ENCODE assay signal across 10 cellular contexts in the genomic region with DNA sequence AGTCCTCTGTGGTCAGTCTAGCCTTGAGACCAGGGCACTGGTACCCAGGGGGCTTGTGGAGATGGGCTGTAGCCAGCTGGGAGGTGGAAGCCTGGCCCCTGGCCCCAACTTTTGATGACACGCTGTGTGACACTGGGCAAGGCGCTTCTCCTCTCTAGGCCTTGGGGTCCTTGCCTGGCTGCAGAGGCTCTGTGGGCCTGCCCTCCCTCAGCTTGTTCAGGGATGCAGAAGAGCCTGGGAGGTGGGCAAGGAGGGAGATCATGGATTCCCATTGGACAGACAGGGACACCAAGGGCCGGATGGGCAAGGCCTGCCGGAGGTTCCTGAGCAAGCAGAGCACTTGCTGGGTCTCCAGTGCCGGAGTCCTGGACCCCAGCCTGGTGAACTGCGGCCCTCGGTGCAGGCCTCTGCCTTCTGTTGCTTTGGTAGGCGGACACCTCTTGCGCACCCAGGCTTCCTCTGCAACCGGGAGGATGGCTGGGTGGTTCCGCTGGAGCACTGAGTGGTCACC. TPM values are rescaled to one million over a fixed set of nuclear protein-coding genes. Genes with fewer than 3 reads are reported as not detected.
A peak's percentile ranks its signal among the peaks of the same experiment; 100 is the strongest.
DNase-seq lines count a peak whose midpoint lies in the region; ATAC-seq lines count a peak whose summit lies in the region.
"Had no signal": no experiment of that assay in that cellular context is flagged by ENCODE, and none has a peak within 500 bp of the region (broad histone marks: within the 10 kb centered on the region; RNA-seq: fewer than 3 reads in every experiment).

No MANE protein-coding gene starts in this region.

- DNase-seq in T-helper 1 cell (no peak), memory B cell (ENCODE audit: low spot score in 2 of 2) (no peak), nucleus accumbens (lab: John Stamatoyannopoulos, UW) (no peak), NCI-H524 (lab: John Stamatoyannopoulos, UW) (no peak)
- no peak for DNase-seq in stimulated activated effector memory CD8-positive, alpha-beta T cell treated with anti-CD3 and anti-CD28 coated beads, Interleukin-12 subunit alpha, Interleukin-12 subunit beta, amount 100 ng/mL, for 72 hours (ENCODE audit: low spot score in 2 of 2)
- DNase-seq in effector CD8-positive, alpha-beta T cell (lab: John Stamatoyannopoulos, UW), result no peak

- H3K27me3 Mint-ChIP-seq in T-helper 1 cell treated with Interleukin-12 subunit alpha and Interleukin-12 subunit beta and Interleukin-4 antibody, amounts not matched to agents 30 μg/mL and 1 μg/mL, for 36 hours (ENCODE audit: low read depth), result no peaks in the 10 kb centered on the region
- no peaks in the 10 kb centered on the region for H3K27me3 Mint-ChIP-seq in activated T-helper 17 cell treated with anti-CD3 and anti-CD28 coated beads, Interleukin-2, amount 50 U/mL, for 72 hours
- no peaks in the 10 kb centered on the region for H3K27me3 Mint-ChIP-seq in memory B cell

- peaks cover 17% of the 10 kb centered on the region for H3K4me1 Mint-ChIP-seq in T-helper 1 cell treated with Interleukin-12 subunit alpha and Interleukin-12 subunit beta and Interleukin-4 antibody, amounts not matched to agents 30 μg/mL and 1 μg/mL, for 36 hours (ENCODE audit: low read depth)
- no peaks in the 10 kb centered on the region for H3K4me1 Mint-ChIP-seq in activated T-helper 17 cell treated with anti-CD3 and anti-CD28 coated beads, Interleukin-2, amount 50 U/mL, for 72 hours
- H3K4me1 Mint-ChIP-seq in memory B cell, result peaks cover 9% of the 10 kb centered on the region
- peaks cover 23% of the 10 kb centered on the region for H3K4me1 Mint-ChIP-seq in stimulated activated effector memory CD8-positive, alpha-beta T cell treated with anti-CD3 and anti-CD28 coated beads, Interleukin-12 subunit alpha, Interleukin-12 subunit beta, amount 100 ng/mL, for 72 hours

- H3K9me3 Mint-ChIP-seq in T-helper 1 cell treated with Interleukin-12 subunit alpha and Interleukin-12 subunit beta and Interleukin-4 antibody, amounts not matched to agents 30 μg/mL and 1 μg/mL, for 36 hours, result no peaks in the 10 kb centered on the region
- H3K9me3 Mint-ChIP-seq in activated T-helper 17 cell treated with anti-CD3 and anti-CD28 coated beads, Interleukin-2, amount 50 U/mL, for 72 hours, result no peaks in the 10 kb centered on the region
- H3K9me3 Mint-ChIP-seq in memory B cell, result no peaks in the 10 kb centered on the region
- no peaks in the 10 kb centered on the region for H3K9me3 Mint-ChIP-seq in stimulated activated effector memory CD8-positive, alpha-beta T cell treated with anti-CD3 and anti-CD28 coated beads, Interleukin-12 subunit alpha, Interleukin-12 subunit beta, amount 100 ng/mL, for 72 hours

- no peak overlapping the region for H3K4me3 Mint-ChIP-seq in T-helper 1 cell treated with Interleukin-12 subunit alpha and Interleukin-12 subunit beta and Interleukin-4 antibody, amounts not matched to agents 30 μg/mL and 1 μg/mL, for 36 hours
- H3K4me3 Mint-ChIP-seq in activated T-helper 17 cell treated with anti-CD3 and anti-CD28 coated beads, Interleukin-2, amount 50 U/mL, for 72 hours, result no peak overlapping the region
- H3K4me3 Mint-ChIP-seq in memory B cell, result peak overlapping the region; percentile 11
- H3K4me3 Mint-ChIP-seq in stimulated activated effector memory CD8-positive, alpha-beta T cell treated with anti-CD3 and anti-CD28 coated beads, Interleukin-12 subunit alpha, Interleukin-12 subunit beta, amount 100 ng/mL, for 72 hours, result peak overlapping the region; percentile 95

- peak overlapping the region; percentile 100 for H3K27ac Mint-ChIP-seq in T-helper 1 cell treated with Interleukin-12 subunit alpha and Interleukin-12 subunit beta and Interleukin-4 antibody, amounts not matched to agents 30 μg/mL and 1 μg/mL, for 36 hours
- peak overlapping the region; percentile 66 for H3K27ac Mint-ChIP-seq in activated T-helper 17 cell treated with anti-CD3 and anti-CD28 coated beads, Interleukin-2, amount 50 U/mL, for 72 hours
- no peak overlapping the region for H3K27ac Mint-ChIP-seq in memory B cell
- peak overlapping the region; percentile 99 for H3K27ac Mint-ChIP-seq in stimulated activated effector memory CD8-positive, alpha-beta T cell treated with anti-CD3 and anti-CD28 coated beads, Interleukin-12 subunit alpha, Interleukin-12 subunit beta, amount 100 ng/mL, for 72 hours

- ATAC-seq in activated T-helper 17 cell treated with anti-CD3 and anti-CD28 coated beads, Interleukin-2, amount 50 U/mL, for 72 hours (replicated peaks), result no peak
- ATAC-seq in memory B cell (ENCODE audit: low read depth), result no peak
- ATAC-seq in stimulated activated effector memory CD8-positive, alpha-beta T cell treated with anti-CD3 and anti-CD28 coated beads, Interleukin-12 subunit alpha, Interleukin-12 subunit beta, amount 100 ng/mL, for 72 hours, result no peak

- H3K36me3 Mint-ChIP-seq in T-helper 1 cell treated with Interleukin-12 subunit alpha and Interleukin-12 subunit beta and Interleukin-4 antibody, amounts not matched to agents 30 μg/mL and 1 μg/mL, for 36 hours (ENCODE audit: low read depth), result peaks cover 6% of the 10 kb centered on the region
- H3K36me3 Mint-ChIP-seq in activated T-helper 17 cell treated with anti-CD3 and anti-CD28 coated beads, Interleukin-2, amount 50 U/mL, for 72 hours (ENCODE audit: low read depth), result peaks cover 14% of the 10 kb centered on the region
- H3K36me3 Mint-ChIP-seq in memory B cell, result no peaks in the 10 kb centered on the region
- peaks cover 12% of the 10 kb centered on the region for H3K36me3 Mint-ChIP-seq in stimulated activated effector memory CD8-positive, alpha-beta T cell treated with anti-CD3 and anti-CD28 coated beads, Interleukin-12 subunit alpha, Interleukin-12 subunit beta, amount 100 ng/mL, for 72 hours

RNA-seq across cellular contexts. Expression of a gene that starts 1.3 kb away (rescaled TPM):
- 10 to 100 TPM; 14.6 to 43.0 TPM for total RNA-seq in activated T-helper 17 cell treated with anti-CD3 and anti-CD28 coated beads, Interleukin-2, amount 50 U/mL, for 72 hours

RNA-seq across cellular contexts. Expression of a gene that starts 6.2 kb away (rescaled TPM):
- total RNA-seq in activated T-helper 17 cell treated with anti-CD3 and anti-CD28 coated beads, Interleukin-2, amount 50 U/mL, for 72 hours, result 10 to 100 TPM; 20.9 to 23.1 TPM

RNA-seq across cellular contexts. Expression of a gene that starts 12.5 kb away (rescaled TPM):
- under 1 TPM in 1 of 2 donors, not detected in 1; 0.43 TPM for total RNA-seq in activated T-helper 17 cell treated with anti-CD3 and anti-CD28 coated beads, Interleukin-2, amount 50 U/mL, for 72 hours
- total RNA-seq: myocyte, upper lobe of right lung had no signal

RNA-seq across cellular contexts. Expression of a gene that starts 44.8 kb away (rescaled TPM):
- total RNA-seq in activated T-helper 17 cell treated with anti-CD3 and anti-CD28 coated beads, Interleukin-2, amount 50 U/mL, for 72 hours, result 100 to 1,000 TPM in 1 of 2 donors, 10 to 100 TPM in 1; 96.5 to 107 TPM

RNA-seq across cellular contexts. Expression of a gene that starts 48.7 kb away (rescaled TPM):
- total RNA-seq in activated T-helper 17 cell treated with anti-CD3 and anti-CD28 coated beads, Interleukin-2, amount 50 U/mL, for 72 hours, result 1 to 10 TPM in 1 of 2 donors, not detected in 1; 1.1 TPM
- total RNA-seq: myocyte, upper lobe of right lung had no signal

Comparison
In these comparisons a context has a peak if more than half of its experiments do, and no peak if none do; other contexts are left out.
1. H3K4me3 Mint-ChIP-seq: peak in memory B cell (single experiment) and stimulated activated effector memory CD8-positive, alpha-beta T cell treated with anti-CD3 and anti-CD28 coated beads, Interleukin-12 subunit alpha, Interleukin-12 subunit beta, amount 100 ng/mL, for 72 hours (single experiment); none in T-helper 1 cell treated with Interleukin-12 subunit alpha and Interleukin-12 subunit beta and Interleukin-4 antibody, amounts not matched to agents 30 μg/mL and 1 μg/mL, for 36 hours (single experiment) and activated T-helper 17 cell treated with anti-CD3 and anti-CD28 coated beads, Interleukin-2, amount 50 U/mL, for 72 hours (single experiment).